Comparison of ENCODE assay signal across 23 cellular contexts in the genomic region with DNA sequence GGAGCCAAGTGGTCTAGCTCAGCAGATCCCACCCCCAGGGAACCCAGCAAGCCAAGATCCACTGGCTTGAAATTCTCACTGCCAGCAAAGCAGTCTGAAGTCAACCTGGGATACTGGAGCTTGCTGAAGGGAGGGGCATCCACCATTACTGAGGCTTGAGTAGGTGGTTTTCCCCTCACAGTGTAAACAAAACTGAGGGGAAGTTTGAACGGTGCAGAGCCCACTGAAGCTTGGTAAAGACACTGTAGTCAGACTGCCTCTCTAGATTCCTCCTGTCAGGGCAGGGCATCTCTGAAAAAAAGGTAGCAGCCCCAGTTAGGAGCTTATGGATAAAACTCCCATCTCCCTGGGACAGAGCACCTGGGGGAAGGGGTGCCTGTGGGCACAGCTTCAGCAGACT.
DNase-seq lines count a peak whose midpoint lies in the region; ATAC-seq, FAIRE-seq and TF ChIP-seq lines count a peak whose summit lies in the region.
"Had no signal": no experiment of that assay in that cellular context is flagged by ENCODE, and none has a peak within 500 bp of the region (broad histone marks: within the 10 kb centered on the region; RNA-seq: fewer than 3 reads in every experiment).

No MANE protein-coding gene starts in this region.

- TF ChIP-seq CTCF in GM12865 (IDR thresholded peaks at IDR 0.05; ENCODE audit: insufficient read depth, low read depth, low read length, missing control alignments) = no peak
- no peak for TF ChIP-seq CTCF in GM12878 (IDR thresholded peaks at IDR 0.05 in 2 of 3, conservative IDR thresholded peaks at IDR 0.05 in 1 of 3; ENCODE audit: control insufficient read depth in 2 of 3, extremely low read depth in 1 of 3, insufficient read depth in 1 of 3, low read depth in 3 of 3, low read length in 3 of 3)
- no peak for TF ChIP-seq CTCF in gastroesophageal sphincter (IDR thresholded peaks at IDR 0.05)

- TF ChIP-seq POLR2A in GM12878 (IDR thresholded peaks at IDR 0.05; ENCODE audit: low read depth, low read length) = no peak
- TF ChIP-seq POLR2A in gastroesophageal sphincter (IDR thresholded peaks at IDR 0.05) = no peak

- no peak overlapping the region for H3K4me3 ChIP-seq in GM12865 (ENCODE audit: low read depth, low read length)
- no peak overlapping the region for H3K4me3 ChIP-seq in GM12878
- no peak overlapping the region for H3K4me3 ChIP-seq in gastroesophageal sphincter
- H3K4me3 ChIP-seq: BLaER1 had no signal

- SMC1A ChIA-PET in GM12878 (lab: Charles Lee; ENCODE audit: uncharacterized antibody, unreplicated experiment) = interaction anchor here (1.0 to 1.2 kb wide), 2 partner anchors 12 to 37 kb away, joined by 3 read pairs; no protein-coding TSS in a partner anchor

- H3K9ac ChIP-seq in GM12878 (ENCODE audit: control insufficient read depth, insufficient read depth, low read length) = no peak overlapping the region
- H3K9ac ChIP-seq: BLaER1 had no signal

- RAD21 ChIA-PET in GM12878 (lab: Charles Lee; ENCODE audit: unreplicated experiment) = no interaction called here

- in situ Hi-C loops in GM12878 (cut with MboI) = no loop called here

- no peak overlapping the region for H3K4me2 ChIP-seq in GM12878 (ENCODE audit: control insufficient read depth, insufficient read depth)
- H3K4me2 ChIP-seq: BLaER1 had no signal

- peaks cover 18% of the 10 kb centered on the region for H3K36me3 Mint-ChIP-seq in natural killer cell treated with Interleukin-12 subunit alpha and Interleukin-12 subunit beta and Interleukin-15 and Interleukin-18, amount 100 ng/mL, for 72 hours
- H3K36me3 Mint-ChIP-seq: CD4-positive, CD25-positive, alpha-beta regulatory T cell; CD8-positive, alpha-beta T cell had no signal

- H3K4me1 Mint-ChIP-seq in natural killer cell treated with Interleukin-12 subunit alpha and Interleukin-12 subunit beta and Interleukin-15 and Interleukin-18, amount 100 ng/mL, for 72 hours (ENCODE audit: low read depth in 2 of 2) = no peaks in the 10 kb centered on the region
- H3K4me1 Mint-ChIP-seq: B cell; CD4-positive, CD25-positive, alpha-beta regulatory T cell had no signal

- BruUV-seq in GM12878 (replicated peaks; lab: Mats Ljungman, UMichigan) = no TSS peak

- no peaks in the 10 kb centered on the region for H3K79me2 ChIP-seq in GM12878 (ENCODE audit: control insufficient read depth, insufficient read depth, low read length)

- H3K27ac Mint-ChIP-seq in natural killer cell treated with Interleukin-12 subunit alpha and Interleukin-12 subunit beta and Interleukin-15 and Interleukin-18, amount 100 ng/mL, for 72 hours = no peak overlapping the region
- H3K27ac Mint-ChIP-seq: B cell; CD4-positive, CD25-positive, alpha-beta regulatory T cell; CD8-positive, alpha-beta T cell had no signal

- CTCF ChIA-PET in GM12878 (lab: Yijun Ruan, JAX) = no interaction called here

- DNase-seq in GM12865 (ENCODE audit: low read depth) (peak; percentile 7), GM12878 (ENCODE audit: low read depth, low spot score) (no peak), posterior vena cava (ENCODE audit: low spot score) (peak; percentile 26)
- DNase-seq in natural killer cell treated with Interleukin-12 subunit alpha and Interleukin-12 subunit beta and Interleukin-15 and Interleukin-18, amount 100 ng/mL, for 72 hours (ENCODE audit: low spot score) = no peak
- DNase-seq: Caco-2; CD4-positive, CD25-positive, alpha-beta regulatory T cell; CD8-positive, alpha-beta T cell; DMS153; DND-41; GOT3; H7; HCEC 1CT had no signal

- no peaks in the 10 kb centered on the region for H3K4me1 ChIP-seq in GM12878 (ENCODE audit: control insufficient read depth, insufficient read depth, low read length)
- H3K4me1 ChIP-seq in gastroesophageal sphincter = no peaks in the 10 kb centered on the region
- H3K4me1 ChIP-seq: BLaER1, Caco-2 had no signal

- POLR2A ChIA-PET in GM12878 (lab: Charles Lee) = no interaction called here

- no peak for TF ChIP-seq EP300 in GM12878 (IDR thresholded peaks at IDR 0.05; ENCODE audit: borderline replicate concordance in 1 of 2, control insufficient read depth in 1 of 2, low read depth in 2 of 2, low read length in 2 of 2)
- TF ChIP-seq EP300 in gastroesophageal sphincter (IDR thresholded peaks at IDR 0.05) = no peak

- H3K36me3 ChIP-seq in GM12878 (ENCODE audit: control insufficient read depth in 2 of 2, insufficient read depth in 2 of 2, low read length in 1 of 2) (no peaks in the 10 kb centered on the region), gastroesophageal sphincter (no peaks in the 10 kb centered on the region)
- H3K36me3 ChIP-seq: BLaER1 had no signal

- H3K9me3 Mint-ChIP-seq in natural killer cell treated with Interleukin-12 subunit alpha and Interleukin-12 subunit beta and Interleukin-15 and Interleukin-18, amount 100 ng/mL, for 72 hours = peaks cover 23% of the 10 kb centered on the region

- H2AFZ ChIP-seq in GM12878 (ENCODE audit: control insufficient read depth, low read depth, low read length) = no peak overlapping the region

- no peaks in the 10 kb centered on the region for H3K27me3 Mint-ChIP-seq in natural killer cell treated with Interleukin-12 subunit alpha and Interleukin-12 subunit beta and Interleukin-15 and Interleukin-18, amount 100 ng/mL, for 72 hours
- H3K27me3 Mint-ChIP-seq: B cell; CD4-positive, CD25-positive, alpha-beta regulatory T cell had no signal

- H3K27ac ChIP-seq in GM12878 (ENCODE audit: control insufficient read depth, insufficient read depth) (no peak overlapping the region), gastroesophageal sphincter (no peak overlapping the region)
- H3K27ac ChIP-seq: 22Rv1, BLaER1, C4-2B had no signal

- no peak for FAIRE-seq in GM12878 (lab: Jason Lieb, UNC)
- FAIRE-seq: A204.1, G401.6, GM12891, GM18507 had no signal

- no peaks in the 10 kb centered on the region for H4K20me1 ChIP-seq in GM12878 (ENCODE audit: control insufficient read depth, insufficient read depth)
- H4K20me1 ChIP-seq: BLaER1 had no signal

- ATAC-seq in HG02852 (IDR thresholded peaks at IDR 0.05; ENCODE audit: unreplicated experiment) (peak; percentile 54), GM12878 (peak; percentile 70), HG03521 (IDR thresholded peaks at IDR 0.05; ENCODE audit: unreplicated experiment) (no peak), gastroesophageal sphincter (no peak)
- no peak for ATAC-seq in natural killer cell treated with Interleukin-12 subunit alpha and Interleukin-12 subunit beta and Interleukin-15 and Interleukin-18, amount 100 ng/mL, for 72 hours
- ATAC-seq: CD8-positive, alpha-beta T cell had no signal

- no peaks in the 10 kb centered on the region for H3K9me3 ChIP-seq in GM12878 (replicated peaks; ENCODE audit: control insufficient read depth, insufficient read depth, low read length)
- no peaks in the 10 kb centered on the region for H3K9me3 ChIP-seq in gastroesophageal sphincter
- H3K9me3 ChIP-seq: BLaER1, Caco-2 had no signal

- no peaks in the 10 kb centered on the region for H3K27me3 ChIP-seq in GM12878 (replicated peaks in 1 of 2; ENCODE audit: control insufficient read depth in 2 of 2, insufficient read depth in 2 of 2, low read length in 1 of 2)
- no peaks in the 10 kb centered on the region for H3K27me3 ChIP-seq in gastroesophageal sphincter
- H3K27me3 ChIP-seq: BLaER1 had no signal

- TF ChIP-seq RAD21 in GM12878 (IDR thresholded peaks at IDR 0.05; ENCODE audit: insufficient read depth, low read depth, low read length) = no peak

- intact Hi-C loops in GM12878 (cut with micrococcal nuclease; ENCODE audit: unreplicated experiment) = no loop called here
- intact Hi-C loops in posterior vena cava (cut with DNase I) = no loop called here

- WGBS in GM12878 (ENCODE audit: insufficient coverage, insufficient replicate concordance, low lambda C conversion rate, missing lambda C conversion rate) = 17% methylated on average over 1 of the region's 1 CpG
- 17 to 57% methylated on average over 1 of the region's 1 CpG for WGBS in gastroesophageal sphincter (ENCODE audit: low coverage in 1 of 2), 2 donors

- no peak overlapping the region for H3K4me3 Mint-ChIP-seq in natural killer cell treated with Interleukin-12 subunit alpha and Interleukin-12 subunit beta and Interleukin-15 and Interleukin-18, amount 100 ng/mL, for 72 hours
- H3K4me3 Mint-ChIP-seq: B cell; CD4-positive, CD25-positive, alpha-beta regulatory T cell; CD8-positive, alpha-beta T cell had no signal

TF ChIP-seq in GM12878, 131 proteins besides CTCF, POLR2A, EP300 and RAD21:
- no peak for TF ChIP-seq ZNF24 (IDR thresholded peaks at IDR 0.05)
- TF ChIP-seq, protein P1, sequence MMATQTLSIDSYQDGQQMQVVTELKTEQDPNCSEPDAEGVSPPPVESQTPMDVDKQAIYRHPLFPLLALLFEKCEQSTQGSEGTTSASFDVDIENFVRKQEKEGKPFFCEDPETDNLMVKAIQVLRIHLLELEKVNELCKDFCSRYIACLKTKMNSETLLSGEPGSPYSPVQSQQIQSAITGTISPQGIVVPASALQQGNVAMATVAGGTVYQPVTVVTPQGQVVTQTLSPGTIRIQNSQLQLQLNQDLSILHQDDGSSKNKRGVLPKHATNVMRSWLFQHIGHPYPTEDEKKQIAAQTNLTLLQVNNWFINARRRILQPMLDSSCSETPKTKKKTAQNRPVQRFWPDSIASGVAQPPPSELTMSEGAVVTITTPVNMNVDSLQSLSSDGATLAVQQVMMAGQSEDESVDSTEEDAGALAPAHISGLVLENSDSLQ (IDR thresholded peaks at IDR 0.05) = no peak
- TF ChIP-seq JUNB (IDR thresholded peaks at IDR 0.05) = no peak
- TF ChIP-seq, protein P2, sequence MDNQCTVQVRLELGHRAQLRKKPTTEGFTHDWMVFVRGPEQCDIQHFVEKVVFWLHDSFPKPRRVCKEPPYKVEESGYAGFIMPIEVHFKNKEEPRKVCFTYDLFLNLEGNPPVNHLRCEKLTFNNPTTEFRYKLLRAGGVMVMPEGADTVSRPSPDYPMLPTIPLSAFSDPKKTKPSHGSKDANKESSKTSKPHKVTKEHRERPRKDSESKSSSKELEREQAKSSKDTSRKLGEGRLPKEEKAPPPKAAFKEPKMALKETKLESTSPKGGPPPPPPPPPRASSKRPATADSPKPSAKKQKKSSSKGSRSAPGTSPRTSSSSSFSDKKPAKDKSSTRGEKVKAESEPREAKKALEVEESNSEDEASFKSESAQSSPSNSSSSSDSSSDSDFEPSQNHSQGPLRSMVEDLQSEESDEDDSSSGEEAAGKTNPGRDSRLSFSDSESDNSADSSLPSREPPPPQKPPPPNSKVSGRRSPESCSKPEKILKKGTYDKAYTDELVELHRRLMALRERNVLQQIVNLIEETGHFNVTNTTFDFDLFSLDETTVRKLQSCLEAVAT (IDR thresholded peaks at IDR 0.05) = no peak
- TF ChIP-seq TARDBP (IDR thresholded peaks at IDR 0.05; ENCODE audit: borderline replicate concordance) = no peak
- no peak for TF ChIP-seq ZNF384 (IDR thresholded peaks at IDR 0.05; ENCODE audit: borderline replicate concordance, low read depth, low read length)
- no peak for TF ChIP-seq CHD1 (IDR thresholded peaks at IDR 0.05; ENCODE audit: low read depth, low read length)
- no peak for TF ChIP-seq ZBED1 (IDR thresholded peaks at IDR 0.05; ENCODE audit: borderline replicate concordance)
- TF ChIP-seq EZH2 (IDR thresholded peaks at IDR 0.05; ENCODE audit: borderline replicate concordance, control insufficient read depth, low read depth, low read length) = no peak

Comparison
In these comparisons a context has a peak if more than half of its experiments do, and no peak if none do; other contexts are left out.
1. DNase-seq: peak in GM12865 (single experiment) and posterior vena cava (single experiment); none in GM12878 (single experiment) and natural killer cell treated with Interleukin-12 subunit alpha and Interleukin-12 subunit beta and Interleukin-15 and Interleukin-18, amount 100 ng/mL, for 72 hours (single experiment).
2. ATAC-seq: peak in HG02852 (single experiment) and GM12878 (single experiment); none in HG03521 (single experiment), gastroesophageal sphincter (single experiment) and natural killer cell treated with Interleukin-12 subunit alpha and Interleukin-12 subunit beta and Interleukin-15 and Interleukin-18, amount 100 ng/mL, for 72 hours (0 of 2).